ENCODE assay signal across 40 cellular contexts in the genomic region with DNA sequence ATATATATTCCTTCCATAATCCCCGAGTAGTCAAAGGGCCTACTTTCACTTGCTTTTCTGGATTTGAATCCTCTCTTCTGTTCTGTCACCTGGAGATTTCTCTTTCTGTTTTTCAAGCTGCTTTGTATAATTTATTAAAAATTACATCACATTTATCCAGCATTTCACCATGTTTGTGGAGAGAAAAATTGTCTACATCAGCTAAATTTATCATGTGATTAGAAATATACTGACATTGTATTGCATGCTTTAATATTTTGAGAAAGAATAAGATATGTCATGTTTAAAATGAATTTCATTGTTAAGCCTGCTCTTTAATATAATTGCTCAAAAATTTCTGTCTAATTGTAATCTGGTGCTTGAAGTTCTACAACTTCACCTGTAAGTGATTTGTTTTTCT.
"Had no signal": no experiment of that assay in that cellular context is flagged by ENCODE, and none has a peak within 500 bp of the region (broad histone marks: within the 10 kb centered on the region; RNA-seq: fewer than 3 reads in every experiment).

No MANE protein-coding gene starts in this region.

- H3K27me3 Mint-ChIP-seq: activated CD8-positive, alpha-beta memory T cell treated with anti-CD3 and anti-CD28 coated beads, Interleukin-2, amount 10 ng/mL, durations not matched to agents 7 days and 5 days; activated naive CD4-positive, alpha-beta T cell treated with anti-CD3 and anti-CD28 coated beads, Interleukin-2, amount 10 ng/mL, durations not matched to agents 7 days and 5 days; activated naive CD8-positive, alpha-beta T cell treated with anti-CD3 and anti-CD28 coated beads, Interleukin-2, amount 10 ng/mL, durations not matched to agents 7 days and 5 days; brain; central memory CD8-positive, alpha-beta T cell had no signal

- H3K4me3 Mint-ChIP-seq: activated CD4-positive, alpha-beta memory T cell treated with anti-CD3 and anti-CD28 coated beads, Interleukin-2, amount 10 ng/mL, durations not matched to agents 7 days and 5 days; activated CD4-positive, alpha-beta T cell treated with anti-CD3 and anti-CD28 coated beads for 36 hours; activated CD4-positive, alpha-beta T cell treated with anti-CD3 and anti-CD28 coated beads, Interleukin-2, amount 10 ng/mL, durations not matched to agents 7 days and 5 days; activated CD8-positive, alpha-beta memory T cell treated with anti-CD3 and anti-CD28 coated beads, Interleukin-2, amount 10 ng/mL, durations not matched to agents 7 days and 5 days; activated CD8-positive, alpha-beta T cell treated with anti-CD3 and anti-CD28 coated beads, Interleukin-2, amount 10 ng/mL, durations not matched to agents 7 days and 5 days; activated naive CD4-positive, alpha-beta T cell treated with anti-CD3 and anti-CD28 coated beads, Interleukin-2, amount 10 ng/mL, durations not matched to agents 7 days and 5 days; activated naive CD4-positive, alpha-beta T cell treated with anti-CD3 and anti-CD28 coated beads, Interleukin-2, amount 50 U/mL, for 24 hours; activated naive CD8-positive, alpha-beta T cell; activated naive CD8-positive, alpha-beta T cell treated with anti-CD3 and anti-CD28 coated beads, Interleukin-2, amount 10 ng/mL, durations not matched to agents 7 days and 5 days; activated naive CD8-positive, alpha-beta T cell treated with anti-CD3 and anti-CD28 coated beads, Interleukin-2, amount 50 U/mL, for 24 hours; activated T-cell treated with anti-CD3 and anti-CD28 coated beads, Interleukin-2, amount 50 U/mL, for 24 hours; brain; central memory CD8-positive, alpha-beta T cell; T-helper 1 cell treated with Interleukin-12 subunit alpha and Interleukin-12 subunit beta and Interleukin-4 antibody, amounts not matched to agents 30 μg/mL and 1 μg/mL, for 36 hours; T-helper 2 cell treated with Interferon-gamma antibody and Interleukin-4, amounts not matched to agents 5 μg/mL and 100 μg/mL, for 36 hours; WTC11 had no signal

- H3K4me1 ChIP-seq: ascending aorta had no signal

- H3K27ac Mint-ChIP-seq: activated CD4-positive, alpha-beta memory T cell treated with anti-CD3 and anti-CD28 coated beads, Interleukin-2, amount 10 ng/mL, durations not matched to agents 7 days and 5 days; activated CD4-positive, alpha-beta T cell treated with anti-CD3 and anti-CD28 coated beads for 36 hours; activated CD4-positive, alpha-beta T cell treated with anti-CD3 and anti-CD28 coated beads, Interleukin-2, amount 10 ng/mL, durations not matched to agents 7 days and 5 days; activated CD8-positive, alpha-beta memory T cell treated with anti-CD3 and anti-CD28 coated beads, Interleukin-2, amount 10 ng/mL, durations not matched to agents 7 days and 5 days; activated CD8-positive, alpha-beta T cell treated with anti-CD3 and anti-CD28 coated beads, Interleukin-2, amount 10 ng/mL, durations not matched to agents 7 days and 5 days; activated naive CD4-positive, alpha-beta T cell treated with anti-CD3 and anti-CD28 coated beads, Interleukin-2, amount 10 ng/mL, durations not matched to agents 7 days and 5 days; activated naive CD4-positive, alpha-beta T cell treated with anti-CD3 and anti-CD28 coated beads, Interleukin-2, amount 50 U/mL, for 24 hours; activated naive CD8-positive, alpha-beta T cell; activated naive CD8-positive, alpha-beta T cell treated with anti-CD3 and anti-CD28 coated beads, Interleukin-2, amount 10 ng/mL, durations not matched to agents 7 days and 5 days; activated naive CD8-positive, alpha-beta T cell treated with anti-CD3 and anti-CD28 coated beads, Interleukin-2, amount 50 U/mL, for 24 hours; activated T-cell treated with anti-CD3 and anti-CD28 coated beads, Interleukin-2, amount 50 U/mL, for 24 hours; activated T-helper 2 cell treated with anti-CD3 and anti-CD28 coated beads, Interferon-gamma antibody, Interleukin-2, Interleukin-4, amounts not matched to agents 10 μg/mL and 5 μg/mL and 100 μg/mL, durations not matched to agents 14 hours and 24 hours and 36 hours; brain; T-helper 1 cell treated with Interleukin-12 subunit alpha and Interleukin-12 subunit beta and Interleukin-4 antibody, amounts not matched to agents 30 μg/mL and 1 μg/mL, for 36 hours; T-helper 2 cell treated with Interferon-gamma antibody and Interleukin-4, amounts not matched to agents 5 μg/mL and 100 μg/mL, for 36 hours; WTC11 had no signal

- DNase-seq: activated CD4-positive, alpha-beta memory T cell treated with anti-CD3 and anti-CD28 coated beads, Interleukin-2, amount 10 ng/mL, durations not matched to agents 7 days and 5 days; activated CD4-positive, alpha-beta T cell treated with anti-CD3 and anti-CD28 coated beads for 1 hour; activated CD4-positive, alpha-beta T cell treated with anti-CD3 and anti-CD28 coated beads for 36 hours; activated CD4-positive, alpha-beta T cell treated with anti-CD3 and anti-CD28 coated beads for 48 hours; activated CD4-positive, alpha-beta T cell treated with anti-CD3 and anti-CD28 coated beads, Interleukin-2, amount 10 ng/mL, durations not matched to agents 7 days and 5 days; activated CD4-positive, alpha-beta T cell treated with anti-CD3 and anti-CD28 coated beads, Interleukin-2, amount 50 U/mL, for 48 hours; activated CD4-positive, CD25-positive, alpha-beta regulatory T cell; activated CD8-positive, alpha-beta memory T cell treated with anti-CD3 and anti-CD28 coated beads for 24 hours; activated CD8-positive, alpha-beta memory T cell treated with anti-CD3 and anti-CD28 coated beads, Interleukin-2, amount 10 ng/mL, durations not matched to agents 7 days and 5 days; activated CD8-positive, alpha-beta memory T cell treated with anti-CD3 and anti-CD28 coated beads, Interleukin-2, amount 50 U/mL, for 48 hours; activated CD8-positive, alpha-beta T cell treated with anti-CD3 and anti-CD28 coated beads, Interleukin-2, amount 10 ng/mL, durations not matched to agents 7 days and 5 days; activated effector memory CD4-positive, alpha-beta T cell treated with Interleukin-2 at 50 U/mL for 16 hours; activated gamma-delta T cell; activated naive CD4-positive, alpha-beta T cell treated with anti-CD3 and anti-CD28 coated beads, Interleukin-2, amount 10 ng/mL, durations not matched to agents 7 days and 5 days; activated naive CD4-positive, alpha-beta T cell treated with Interleukin-2 at 50 U/mL for 16 hours; activated naive CD8-positive, alpha-beta T cell treated with anti-CD3 and anti-CD28 coated beads, Interleukin-2, amount 10 ng/mL, durations not matched to agents 7 days and 5 days; activated naive CD8-positive, alpha-beta T cell treated with anti-CD3 and anti-CD28 coated beads, Interleukin-2, amount 50 U/mL, for 24 hours; activated T-cell treated with anti-CD3 and anti-CD28 coated beads, Interleukin-2, amount 50 U/mL, for 24 hours; activated T-cell treated with anti-CD3 and anti-CD28 coated beads, Interleukin-2, amount 50 U/mL, for 48 hours; amygdala; anterior cingulate cortex; caudate nucleus; cerebellar nuclear complex; T-helper 1 cell; T-helper 2 cell; T-helper 9 cell; WERI-Rb-1 had no signal

- H3K36me3 ChIP-seq: ascending aorta, cardiac muscle cell, WERI-Rb-1 had no signal

- H3K27me3 ChIP-seq: ascending aorta, cardiac muscle cell had no signal

- H3K27ac ChIP-seq: ascending aorta, cardiac muscle cell, WERI-Rb-1 had no signal

- ATAC-seq: activated CD4-positive, alpha-beta T cell treated with anti-CD3 and anti-CD28 coated beads for 36 hours; activated CD4-positive, CD25-positive, alpha-beta regulatory T cell treated with anti-CD3 and anti-CD28 coated beads, Interleukin-2, amount 50 U/mL, for 24 hours; activated CD8-positive, alpha-beta memory T cell treated with anti-CD3 and anti-CD28 coated beads, Interleukin-2, amount 10 ng/mL, durations not matched to agents 7 days and 5 days; activated CD8-positive, alpha-beta T cell treated with anti-CD3 and anti-CD28 coated beads, Interleukin-2, amount 10 ng/mL, durations not matched to agents 7 days and 5 days; activated naive CD8-positive, alpha-beta T cell treated with anti-CD3 and anti-CD28 coated beads, Interleukin-2, amount 50 U/mL, for 24 hours; WTC11 had no signal

- H3K36me3 Mint-ChIP-seq: activated CD8-positive, alpha-beta memory T cell treated with anti-CD3 and anti-CD28 coated beads, Interleukin-2, amount 10 ng/mL, durations not matched to agents 7 days and 5 days; activated naive CD4-positive, alpha-beta T cell treated with anti-CD3 and anti-CD28 coated beads, Interleukin-2, amount 10 ng/mL, durations not matched to agents 7 days and 5 days; activated naive CD4-positive, alpha-beta T cell treated with anti-CD3 and anti-CD28 coated beads, Interleukin-2, amount 50 U/mL, for 24 hours; activated naive CD8-positive, alpha-beta T cell; activated naive CD8-positive, alpha-beta T cell treated with anti-CD3 and anti-CD28 coated beads, Interleukin-2, amount 10 ng/mL, durations not matched to agents 7 days and 5 days; brain had no signal

- H3K4me3 ChIP-seq: ascending aorta, cardiac muscle cell had no signal

- H3K4me1 Mint-ChIP-seq: activated CD4-positive, alpha-beta memory T cell treated with anti-CD3 and anti-CD28 coated beads, Interleukin-2, amount 10 ng/mL, durations not matched to agents 7 days and 5 days; activated CD4-positive, alpha-beta T cell treated with anti-CD3 and anti-CD28 coated beads for 36 hours; activated CD4-positive, alpha-beta T cell treated with anti-CD3 and anti-CD28 coated beads, Interleukin-2, amount 10 ng/mL, durations not matched to agents 7 days and 5 days; activated CD8-positive, alpha-beta memory T cell treated with anti-CD3 and anti-CD28 coated beads, Interleukin-2, amount 10 ng/mL, durations not matched to agents 7 days and 5 days; activated naive CD4-positive, alpha-beta T cell treated with anti-CD3 and anti-CD28 coated beads, Interleukin-2, amount 10 ng/mL, durations not matched to agents 7 days and 5 days; activated naive CD4-positive, alpha-beta T cell treated with anti-CD3 and anti-CD28 coated beads, Interleukin-2, amount 50 U/mL, for 24 hours; activated naive CD8-positive, alpha-beta T cell treated with anti-CD3 and anti-CD28 coated beads, Interleukin-2, amount 10 ng/mL, durations not matched to agents 7 days and 5 days; activated naive CD8-positive, alpha-beta T cell treated with anti-CD3 and anti-CD28 coated beads, Interleukin-2, amount 50 U/mL, for 24 hours; brain; central memory CD8-positive, alpha-beta T cell; WTC11 had no signal

- H3K9me3 Mint-ChIP-seq: activated CD4-positive, alpha-beta memory T cell treated with anti-CD3 and anti-CD28 coated beads, Interleukin-2, amount 10 ng/mL, durations not matched to agents 7 days and 5 days; activated CD4-positive, alpha-beta T cell treated with anti-CD3 and anti-CD28 coated beads, Interleukin-2, amount 10 ng/mL, durations not matched to agents 7 days and 5 days; activated naive CD4-positive, alpha-beta T cell treated with anti-CD3 and anti-CD28 coated beads, Interleukin-2, amount 10 ng/mL, durations not matched to agents 7 days and 5 days; activated naive CD4-positive, alpha-beta T cell treated with anti-CD3 and anti-CD28 coated beads, Interleukin-2, amount 50 U/mL, for 24 hours; activated naive CD8-positive, alpha-beta T cell treated with anti-CD3 and anti-CD28 coated beads, Interleukin-2, amount 10 ng/mL, durations not matched to agents 7 days and 5 days; activated naive CD8-positive, alpha-beta T cell treated with anti-CD3 and anti-CD28 coated beads, Interleukin-2, amount 50 U/mL, for 24 hours; activated T-cell treated with anti-CD3 and anti-CD28 coated beads, Interleukin-2, amount 50 U/mL, for 24 hours; activated T-helper 2 cell treated with anti-CD3 and anti-CD28 coated beads, Interferon-gamma antibody, Interleukin-2, Interleukin-4, amounts not matched to agents 10 μg/mL and 5 μg/mL and 100 μg/mL, durations not matched to agents 14 hours and 24 hours and 36 hours; central memory CD8-positive, alpha-beta T cell; T-helper 1 cell treated with Interleukin-12 subunit alpha and Interleukin-12 subunit beta and Interleukin-4 antibody, amounts not matched to agents 30 μg/mL and 1 μg/mL, for 36 hours; T-helper 2 cell treated with Interferon-gamma antibody and Interleukin-4, amounts not matched to agents 5 μg/mL and 100 μg/mL, for 36 hours; WTC11 had no signal

- H3K9me3 ChIP-seq: ascending aorta had no signal

- FAIRE-seq: bronchial epithelial cell, TTC549 had no signal
